13 cellular contexts compared by ENCODE assay signal in genomic region chr3:143806043-143806442, GRCh38.
"Had no signal": no experiment of that assay in that cellular context is flagged by ENCODE, and none has a peak within 500 bp of the region (broad histone marks: within the 10 kb centered on the region; RNA-seq: fewer than 3 reads in every experiment).

No MANE protein-coding gene starts in this region.

- H3K4me2 ChIP-seq: neural progenitor cell had no signal

- H3K27ac ChIP-seq: gastroesophageal sphincter, neural progenitor cell, right lobe of liver, thyroid gland, uterus had no signal

- H3K27me3 ChIP-seq: gastroesophageal sphincter, heart right ventricle, neural progenitor cell, right lobe of liver, thyroid gland, uterus had no signal

- H3K4me3 ChIP-seq: gastroesophageal sphincter, heart right ventricle, neural progenitor cell, right lobe of liver, thyroid gland, uterus had no signal

- H3K9ac ChIP-seq: neural progenitor cell had no signal

- H3K36me3 ChIP-seq: gastroesophageal sphincter, heart right ventricle, neural progenitor cell, right lobe of liver, thyroid gland, uterus had no signal

- DNase-seq: activated CD4-positive, alpha-beta T cell treated with anti-CD3 and anti-CD28 coated beads, Interleukin-2, amount 50 U/mL, for 1 hour; activated naive CD4-positive, alpha-beta T cell treated with Interleukin-2 at 50 U/mL for 16 hours; dermis blood vessel endothelial cell; effector memory CD8-positive, alpha-beta T cell; heart right ventricle; left colon; naive B cell; right lobe of liver; thyroid gland; uterus had no signal

- H3K4me1 ChIP-seq: neural progenitor cell, right lobe of liver, uterus had no signal

- H2AFZ ChIP-seq: neural progenitor cell had no signal

- H3K9me3 ChIP-seq: gastroesophageal sphincter, heart right ventricle, right lobe of liver, thyroid gland, uterus had no signal

- ATAC-seq: activated T-helper 17 cell treated with anti-CD3 and anti-CD28 coated beads, Interleukin-2, amount 50 U/mL, for 72 hours; effector memory CD8-positive, alpha-beta T cell; left colon had no signal
